Comparison of ENCODE assay signal across 13 cellular contexts in genomic region chr12:10069099-10069498, GRCh38. TPM values are rescaled to one million over a fixed set of nuclear protein-coding genes. Genes with fewer than 3 reads are reported as not detected.
A peak's percentile ranks its signal among the peaks of the same experiment; 100 is the strongest.
DNase-seq lines count a peak whose midpoint lies in the region; ATAC-seq, FAIRE-seq and TF ChIP-seq lines count a peak whose summit lies in the region.
"Had no signal": no experiment of that assay in that cellular context is flagged by ENCODE, and none has a peak within 500 bp of the region (broad histone marks: within the 10 kb centered on the region; RNA-seq: fewer than 3 reads in every experiment).

No MANE protein-coding gene starts in this region.

- CTCF ChIA-PET in endothelial cell of umbilical vein (lab: Charles Lee) = interaction anchor here (0.7 to 3.2 kb wide), 20 partner anchors 9 to 326 kb away, joined by 3 to 29 read pairs (median 7); partner anchors contain the start of gene CLEC1A
- CTCF ChIA-PET in activated CD8-positive, alpha-beta T cell treated with anti-CD3 and anti-CD28 coated beads for 36 hours (lab: Charles Lee) = interaction anchor here (0.9 to 1.7 kb wide), 2 partner anchors 30 to 129 kb away, joined by 4 read pairs; no protein-coding TSS in a partner anchor

- H3K27ac Mint-ChIP-seq in nephron progenitor cell = no peak overlapping the region
- H3K27ac Mint-ChIP-seq in naive thymus-derived CD8-positive, alpha-beta T cell = no peak overlapping the region
- no peak overlapping the region for H3K27ac Mint-ChIP-seq in activated CD8-positive, alpha-beta T cell treated with anti-CD3 and anti-CD28 coated beads for 36 hours
- H3K27ac Mint-ChIP-seq: activated CD4-positive, alpha-beta memory T cell treated with anti-CD3 and anti-CD28 coated beads, Interleukin-2, amount 10 ng/mL, durations not matched to agents 7 days and 5 days; IgD-negative memory B cell had no signal

- H3K27me3 Mint-ChIP-seq in nephron progenitor cell (ENCODE audit: low read depth, poor library complexity) = peaks cover 9% of the 10 kb centered on the region
- H3K27me3 Mint-ChIP-seq in naive thymus-derived CD8-positive, alpha-beta T cell = peaks cover 0 to 30% (median 15%) of the 10 kb centered on the region in 5 donors
- peaks cover 27% of the 10 kb centered on the region for H3K27me3 Mint-ChIP-seq in activated CD8-positive, alpha-beta T cell treated with anti-CD3 and anti-CD28 coated beads for 36 hours

- no peaks in the 10 kb centered on the region for H4K20me1 ChIP-seq in endothelial cell of umbilical vein (replicated peaks; ENCODE audit: control insufficient read depth, extremely low read depth, insufficient read depth, low read length)

- ATAC-seq in naive thymus-derived CD8-positive, alpha-beta T cell = no peak
- ATAC-seq in activated CD8-positive, alpha-beta T cell treated with anti-CD3 and anti-CD28 coated beads for 36 hours = no peak

- TF ChIP-seq POLR2A in endothelial cell of umbilical vein (IDR thresholded peaks at IDR 0.05; ENCODE audit: low read depth, low read length) = peak; percentile 25

- H3K27me3 ChIP-seq in endothelial cell of umbilical vein (ENCODE audit: control insufficient read depth in 2 of 2, insufficient read depth in 2 of 2, low read length in 2 of 2) = no peaks in the 10 kb centered on the region

- dilution Hi-C loops in endothelial cell of umbilical vein (cut with MboI; ENCODE audit: extremely low pct_ligation_motif_present, low sequenced_read_pairs) = no loop called here

- H3K36me3 ChIP-seq in endothelial cell of umbilical vein (ENCODE audit: control insufficient read depth in 2 of 2, extremely low read depth in 1 of 2, insufficient read depth in 2 of 2, low read length in 2 of 2) = peaks cover 3 to 6% of the 10 kb centered on the region in 2 experiments

- peaks cover 65% of the 10 kb centered on the region for H3K4me1 Mint-ChIP-seq in nephron progenitor cell
- H3K4me1 Mint-ChIP-seq in naive thymus-derived CD8-positive, alpha-beta T cell = peaks cover 0 to 11% (median 0%) of the 10 kb centered on the region in 4 donors
- no peaks in the 10 kb centered on the region for H3K4me1 Mint-ChIP-seq in activated CD8-positive, alpha-beta T cell treated with anti-CD3 and anti-CD28 coated beads for 36 hours (ENCODE audit: low read depth)

- H3K9ac ChIP-seq in endothelial cell of umbilical vein (replicated peaks; ENCODE audit: extremely low read depth, insufficient read depth, low read length) = peak overlapping the region; percentile 85

- peak overlapping the region; percentile 98 for H3K27ac ChIP-seq in endothelial cell of umbilical vein (ENCODE audit: insufficient read depth, low read depth, low read length)

- no TSS peak for BruUV-seq in endothelial cell of umbilical vein (replicated peaks; lab: Mats Ljungman, UMichigan)

- no peaks in the 10 kb centered on the region for H3K79me2 ChIP-seq in endothelial cell of umbilical vein (ENCODE audit: control insufficient read depth, insufficient read depth, low read length)

- no peaks in the 10 kb centered on the region for H3K9me3 ChIP-seq in endothelial cell of umbilical vein (replicated peaks; ENCODE audit: control insufficient read depth, insufficient read depth, low read length)
- H3K9me3 ChIP-seq: Caco-2 had no signal

- no peak overlapping the region for H2AFZ ChIP-seq in endothelial cell of umbilical vein (ENCODE audit: low read depth, low read length)

- peak overlapping the region; percentile 84 for H3K4me2 ChIP-seq in endothelial cell of umbilical vein (ENCODE audit: insufficient read depth, low read length)

- peak; percentile 78 for FAIRE-seq in endothelial cell of umbilical vein (lab: Jason Lieb, UNC)

- TF ChIP-seq CTCF in endothelial cell of umbilical vein (IDR thresholded peaks at IDR 0.05; ENCODE audit: extremely low read depth in 1 of 2, insufficient read depth in 1 of 2, low read depth in 1 of 2, low read length in 2 of 2) = no peak
- no peak for TF ChIP-seq CTCF in nephron progenitor cell (IDR thresholded peaks at IDR 0.05)
- no peak for TF ChIP-seq CTCF in activated CD8-positive, alpha-beta T cell treated with anti-CD3 and anti-CD28 coated beads for 36 hours (IDR thresholded peaks at IDR 0.05)

- intact Hi-C loops in endothelial cell of umbilical vein (cut with micrococcal nuclease) = loop anchor here (10.0 kb wide), 1 partner anchor 1106 kb away; the partner anchor contains the start of gene SMIM10L1
- intact Hi-C loops in activated CD8-positive, alpha-beta T cell treated with anti-CD3 and anti-CD28 coated beads for 36 hours (cut with micrococcal nuclease) = no loop called here

- H3K4me3 Mint-ChIP-seq in nephron progenitor cell = no peak overlapping the region
- H3K4me3 Mint-ChIP-seq in naive thymus-derived CD8-positive, alpha-beta T cell = no peak overlapping the region
- no peak overlapping the region for H3K4me3 Mint-ChIP-seq in activated CD8-positive, alpha-beta T cell treated with anti-CD3 and anti-CD28 coated beads for 36 hours
- H3K4me3 Mint-ChIP-seq: activated CD4-positive, alpha-beta memory T cell treated with anti-CD3 and anti-CD28 coated beads, Interleukin-2, amount 10 ng/mL, durations not matched to agents 7 days and 5 days; IgD-negative memory B cell had no signal

- no peaks in the 10 kb centered on the region for H3K9me1 ChIP-seq in endothelial cell of umbilical vein (replicated peaks; ENCODE audit: control insufficient read depth, extremely low read depth, insufficient read depth, low read length)

- H3K9me3 Mint-ChIP-seq in nephron progenitor cell = peaks cover 6% of the 10 kb centered on the region
- H3K9me3 Mint-ChIP-seq in naive thymus-derived CD8-positive, alpha-beta T cell = no peaks in the 10 kb centered on the region
- H3K9me3 Mint-ChIP-seq in activated CD8-positive, alpha-beta T cell treated with anti-CD3 and anti-CD28 coated beads for 36 hours = no peaks in the 10 kb centered on the region
- H3K9me3 Mint-ChIP-seq: activated CD4-positive, alpha-beta memory T cell treated with anti-CD3 and anti-CD28 coated beads, Interleukin-2, amount 10 ng/mL, durations not matched to agents 7 days and 5 days; IgD-negative memory B cell had no signal

- DNase-seq in CD1c-positive myeloid dendritic cell (ENCODE audit: extremely low spot score) = peak; percentile 70
- peak; percentile 96 for DNase-seq in NOMO-1 treated with DMSO at 0.1 percent for 48 hours (lab: John Stamatoyannopoulos, UW; ENCODE audit: unreplicated experiment)
- peak; percentile 94 for DNase-seq in endothelial cell of umbilical vein (ENCODE audit: low read depth, low spot score)
- DNase-seq in nephron progenitor cell = peak; percentile 6
- DNase-seq in naive thymus-derived CD8-positive, alpha-beta T cell = no peak
- no peak for DNase-seq in activated naive CD4-positive, alpha-beta T cell (lab: John Stamatoyannopoulos, UW)
- no peak for DNase-seq in NCI-H1092 treated with DMSO at 0.1 percent for 48 hours (lab: John Stamatoyannopoulos, UW)
- no peak for DNase-seq in activated CD8-positive, alpha-beta T cell treated with anti-CD3 and anti-CD28 coated beads for 36 hours
- DNase-seq: activated CD4-positive, alpha-beta memory T cell treated with anti-CD3 and anti-CD28 coated beads, Interleukin-2, amount 10 ng/mL, durations not matched to agents 7 days and 5 days; Caco-2; nucleus accumbens had no signal

- POLR2A ChIA-PET in endothelial cell of umbilical vein (lab: Charles Lee) = interaction anchor here (0.7 to 2.7 kb wide), 6 partner anchors 28 to 144 kb away, joined by 3 to 15 read pairs (median 7); partner anchors contain the start of genes CLEC1A and GABARAPL1
- POLR2A ChIA-PET in naive thymus-derived CD8-positive, alpha-beta T cell (lab: Charles Lee) = no interaction called here
- POLR2A ChIA-PET in activated CD8-positive, alpha-beta T cell treated with anti-CD3 and anti-CD28 coated beads for 36 hours (lab: Charles Lee) = no interaction called here

- H3K4me3 ChIP-seq in endothelial cell of umbilical vein (replicated peaks in 1 of 3; ENCODE audit: insufficient read depth in 1 of 3, low read depth in 1 of 3, low read length in 3 of 3) = no peak overlapping the region

- H3K4me1 ChIP-seq in endothelial cell of umbilical vein (ENCODE audit: control insufficient read depth, extremely low read depth, insufficient read depth, low read length) = peaks cover 44% of the 10 kb centered on the region
- H3K4me1 ChIP-seq: Caco-2 had no signal

- peaks cover 4% of the 10 kb centered on the region for H3K36me3 Mint-ChIP-seq in nephron progenitor cell (ENCODE audit: low read depth)
- no peaks in the 10 kb centered on the region for H3K36me3 Mint-ChIP-seq in naive thymus-derived CD8-positive, alpha-beta T cell
- H3K36me3 Mint-ChIP-seq in activated CD8-positive, alpha-beta T cell treated with anti-CD3 and anti-CD28 coated beads for 36 hours (ENCODE audit: low read depth) = no peaks in the 10 kb centered on the region
- H3K36me3 Mint-ChIP-seq: IgD-negative memory B cell had no signal

RNA-seq across cellular contexts. Expression of gene CLEC1A, which starts 29.7 kb away (rescaled TPM):
- total RNA-seq in endothelial cell of umbilical vein = 22.5 and 24.2 TPM in 2 replicates
- 21.2 and 22.0 TPM in 2 replicates for polyA plus RNA-seq in endothelial cell of umbilical vein
- polyA plus RNA-seq in endothelial cell of umbilical vein (2011; cell fraction: cytosol; rRNA removed) = 22.3 and 24.0 TPM in 2 replicates
- polyA plus RNA-seq in endothelial cell of umbilical vein (2011; cell fraction: nucleus; rRNA removed) = 28.7 and 29.5 TPM in 2 replicates
- 8.1 and 8.5 TPM in 2 replicates for polyA plus RNA-seq in endothelial cell of umbilical vein (2012)
- 18.0 and 23.3 TPM in 2 replicates for polyA minus RNA-seq in endothelial cell of umbilical vein
- polyA minus RNA-seq in endothelial cell of umbilical vein (2011; cell fraction: cytosol; rRNA and poly(A)+ RNA removed) = not detected
- 20.1 and 20.2 TPM in 2 replicates for polyA minus RNA-seq in endothelial cell of umbilical vein (2011; cell fraction: nucleus; rRNA and poly(A)+ RNA removed)
- not detected for total RNA-seq in naive thymus-derived CD8-positive, alpha-beta T cell
- polyA plus RNA-seq in naive thymus-derived CD8-positive, alpha-beta T cell = not detected
- not detected for total RNA-seq in activated CD8-positive, alpha-beta T cell treated with anti-CD3 and anti-CD28 coated beads for 36 hours
- total RNA-seq: activated CD4-positive, alpha-beta memory T cell treated with anti-CD3 and anti-CD28 coated beads, Interleukin-2, amount 10 ng/mL, durations not matched to agents 7 days and 5 days; Caco-2; OCI-LY7 had no signal
- polyA plus RNA-seq: IgD-negative memory B cell had no signal

RNA-seq across cellular contexts. Expression of gene CLEC9A, which starts 38.6 kb away (rescaled TPM):
- total RNA-seq in endothelial cell of umbilical vein = not detected in 2 replicates
- not detected in 2 replicates for polyA plus RNA-seq in endothelial cell of umbilical vein
- polyA plus RNA-seq in endothelial cell of umbilical vein (2011; cell fraction: cytosol; rRNA removed) = not detected in 2 replicates
- polyA plus RNA-seq in endothelial cell of umbilical vein (2011; cell fraction: nucleus; rRNA removed) = not detected in 2 replicates
- polyA plus RNA-seq in endothelial cell of umbilical vein (2012) = not detected in 2 replicates
- polyA minus RNA-seq in endothelial cell of umbilical vein = not detected in 2 replicates
- not detected for polyA minus RNA-seq in endothelial cell of umbilical vein (2011; cell fraction: cytosol; rRNA and poly(A)+ RNA removed)
- not detected in 2 replicates for polyA minus RNA-seq in endothelial cell of umbilical vein (2011; cell fraction: nucleus; rRNA and poly(A)+ RNA removed)
- total RNA-seq in naive thymus-derived CD8-positive, alpha-beta T cell = not detected
- polyA plus RNA-seq in naive thymus-derived CD8-positive, alpha-beta T cell = not detected
- total RNA-seq in activated CD8-positive, alpha-beta T cell treated with anti-CD3 and anti-CD28 coated beads for 36 hours = not detected
- total RNA-seq: activated CD4-positive, alpha-beta memory T cell treated with anti-CD3 and anti-CD28 coated beads, Interleukin-2, amount 10 ng/mL, durations not matched to agents 7 days and 5 days; Caco-2; OCI-LY7 had no signal
- polyA plus RNA-seq: IgD-negative memory B cell had no signal

RNA-seq across cellular contexts. Expression of gene CLEC12B, which starts 58.7 kb away (rescaled TPM):
- 1.2 TPM in 2 replicates for total RNA-seq in endothelial cell of umbilical vein
- polyA plus RNA-seq in endothelial cell of umbilical vein = 1.8 and 3.7 TPM in 2 replicates
- 1.5 and 2.3 TPM in 2 replicates for polyA plus RNA-seq in endothelial cell of umbilical vein (2011; cell fraction: cytosol; rRNA removed)
- 4.8 and 7.0 TPM in 2 replicates for polyA plus RNA-seq in endothelial cell of umbilical vein (2011; cell fraction: nucleus; rRNA removed)
- polyA plus RNA-seq in endothelial cell of umbilical vein (2012) = 0.88 and 1.7 TPM in 2 replicates
- 0.58 and 1.6 TPM in 2 replicates for polyA minus RNA-seq in endothelial cell of umbilical vein
- not detected for polyA minus RNA-seq in endothelial cell of umbilical vein (2011; cell fraction: cytosol; rRNA and poly(A)+ RNA removed)
- 1.3 and 2.9 TPM in 2 replicates for polyA minus RNA-seq in endothelial cell of umbilical vein (2011; cell fraction: nucleus; rRNA and poly(A)+ RNA removed)
- not detected for total RNA-seq in naive thymus-derived CD8-positive, alpha-beta T cell
- not detected for polyA plus RNA-seq in naive thymus-derived CD8-positive, alpha-beta T cell
- total RNA-seq in activated CD8-positive, alpha-beta T cell treated with anti-CD3 and anti-CD28 coated beads for 36 hours = not detected
- total RNA-seq: activated CD4-positive, alpha-beta memory T cell treated with anti-CD3 and anti-CD28 coated beads, Interleukin-2, amount 10 ng/mL, durations not matched to agents 7 days and 5 days; Caco-2; OCI-LY7 had no signal
- polyA plus RNA-seq: IgD-negative memory B cell had no signal

Comparison
In these comparisons a context has a peak if more than half of its experiments do, and no peak if none do; other contexts are left out.
1. DNase-seq: peak in CD1c-positive myeloid dendritic cell (single experiment), NOMO-1 treated with DMSO at 0.1 percent for 48 hours (single experiment), endothelial cell of umbilical vein (single experiment) and nephron progenitor cell (single experiment); none in naive thymus-derived CD8-positive, alpha-beta T cell (0 of 10), activated naive CD4-positive, alpha-beta T cell (0 of 4), NCI-H1092 treated with DMSO at 0.1 percent for 48 hours (single experiment) and activated CD8-positive, alpha-beta T cell treated with anti-CD3 and anti-CD28 coated beads for 36 hours (single experiment).
2. RNA of gene CLEC1A, which starts 29.7 kb away (total RNA-seq): 22.5 to 24.2 TPM in endothelial cell of umbilical vein; not detected in naive thymus-derived CD8-positive, alpha-beta T cell and not detected in activated CD8-positive, alpha-beta T cell treated with anti-CD3 and anti-CD28 coated beads for 36 hours; every median in the first group is over 10 times any median in the second.